In genomic region chr1:172089768-172090510, GRCh38 we compare ENCODE assay signal across 9 cellular contexts.
DNase-seq lines count a peak whose midpoint lies in the region; ATAC-seq lines count a peak whose summit lies in the region.
"Had no signal": no experiment of that assay in that cellular context is flagged by ENCODE, and none has a peak within 500 bp of the region (broad histone marks: within the 10 kb centered on the region; RNA-seq: fewer than 3 reads in every experiment).

No MANE protein-coding gene starts in this region.

- H3K27ac Mint-ChIP-seq in stimulated activated effector memory CD8-positive, alpha-beta T cell treated with anti-CD3 and anti-CD28 coated beads, Interleukin-12 subunit alpha, Interleukin-12 subunit beta, amount 100 ng/mL, for 72 hours = no peak overlapping the region
- H3K27ac Mint-ChIP-seq: activated naive CD8-positive, alpha-beta T cell had no signal

- DNase-seq in ELR (ENCODE audit: low read depth) (peak; percentile 64), HT1080 (ENCODE audit: low read depth) (peak; percentile 56), cerebellar cortex (ENCODE audit: low spot score) (peak; percentile 60), lung microvascular endothelial cell (ENCODE audit: low read depth in 2 of 2) (peak; percentile 66 to 78), DMS153 treated with DMSO at 0.1 percent for 48 hours (lab: John Stamatoyannopoulos, UW; ENCODE audit: unreplicated experiment) (no peak)
- peak; percentile 19 to 57 for DNase-seq in stimulated activated effector memory CD8-positive, alpha-beta T cell treated with anti-CD3 and anti-CD28 coated beads, Interleukin-12 subunit alpha, Interleukin-12 subunit beta, amount 100 ng/mL, for 72 hours (ENCODE audit: low spot score in 2 of 2)

- peak; percentile 82 to 88 for ATAC-seq in activated CD4-positive, CD25-positive, alpha-beta regulatory T cell treated with anti-CD3 and anti-CD28 coated beads, Interleukin-2, amount 50 U/mL, for 24 hours
- ATAC-seq in stimulated activated effector memory CD8-positive, alpha-beta T cell treated with anti-CD3 and anti-CD28 coated beads, Interleukin-12 subunit alpha, Interleukin-12 subunit beta, amount 100 ng/mL, for 72 hours = peak; percentile 84
- no peak for ATAC-seq in GM18520 (IDR thresholded peaks at IDR 0.05; ENCODE audit: unreplicated experiment)

- H3K4me1 Mint-ChIP-seq in stimulated activated effector memory CD8-positive, alpha-beta T cell treated with anti-CD3 and anti-CD28 coated beads, Interleukin-12 subunit alpha, Interleukin-12 subunit beta, amount 100 ng/mL, for 72 hours = peaks cover 8% of the 10 kb centered on the region

- no peaks in the 10 kb centered on the region for H3K9me3 Mint-ChIP-seq in stimulated activated effector memory CD8-positive, alpha-beta T cell treated with anti-CD3 and anti-CD28 coated beads, Interleukin-12 subunit alpha, Interleukin-12 subunit beta, amount 100 ng/mL, for 72 hours

- H3K36me3 Mint-ChIP-seq in stimulated activated effector memory CD8-positive, alpha-beta T cell treated with anti-CD3 and anti-CD28 coated beads, Interleukin-12 subunit alpha, Interleukin-12 subunit beta, amount 100 ng/mL, for 72 hours = no peaks in the 10 kb centered on the region
- H3K36me3 Mint-ChIP-seq: activated naive CD8-positive, alpha-beta T cell had no signal

- no peak overlapping the region for H3K4me3 Mint-ChIP-seq in stimulated activated effector memory CD8-positive, alpha-beta T cell treated with anti-CD3 and anti-CD28 coated beads, Interleukin-12 subunit alpha, Interleukin-12 subunit beta, amount 100 ng/mL, for 72 hours
- H3K4me3 Mint-ChIP-seq: activated naive CD8-positive, alpha-beta T cell had no signal
